In the genomic region with DNA sequence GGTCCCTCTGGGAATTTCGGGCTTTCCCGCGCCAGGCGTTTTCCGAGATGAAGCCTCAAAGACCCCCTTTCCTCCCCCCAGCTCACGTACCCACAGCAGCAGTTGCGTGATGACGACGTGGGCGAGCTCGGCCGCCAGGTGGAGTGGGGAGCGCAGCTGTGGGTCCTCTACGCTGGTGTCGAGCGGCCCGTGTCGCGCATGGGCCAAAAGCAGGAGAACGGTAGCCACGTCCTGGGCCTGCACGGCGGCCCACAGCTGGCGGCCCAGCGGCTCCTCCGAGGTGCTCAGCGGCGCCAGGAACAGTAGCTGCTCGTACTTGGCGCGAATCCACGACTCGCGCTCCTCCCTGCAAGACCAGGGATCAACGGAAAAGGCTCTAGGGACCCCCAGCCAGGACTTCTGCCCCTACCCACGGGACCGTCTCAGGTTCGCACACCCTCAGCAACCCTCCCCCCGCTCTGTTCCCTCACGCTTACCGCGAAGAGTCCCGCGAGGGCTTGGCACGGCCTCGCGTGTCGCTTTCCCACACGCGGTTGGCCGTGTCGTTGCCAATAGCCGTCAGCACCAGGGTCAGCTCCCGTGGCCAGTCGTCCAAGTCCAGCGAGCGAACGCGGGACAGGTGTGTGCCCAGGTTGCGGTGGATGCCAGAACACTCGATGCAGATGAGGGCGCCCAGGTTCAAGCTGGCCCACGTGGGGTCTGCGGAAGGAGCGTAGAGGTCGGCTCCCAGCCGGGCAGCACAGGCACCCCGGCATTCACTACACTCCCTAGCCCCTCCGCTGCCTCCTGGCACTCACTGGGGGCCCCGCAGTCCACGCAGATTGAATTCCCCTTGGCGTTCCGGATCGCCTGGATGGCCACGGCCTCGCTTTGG, we compare ENCODE assay signal across 9 cellular contexts. TPM values are rescaled to one million over a fixed set of nuclear protein-coding genes. Genes with fewer than 3 reads are reported as not detected.
DNase-seq lines count a peak whose midpoint lies in the region; ATAC-seq and TF ChIP-seq lines count a peak whose summit lies in the region.
"Had no signal": no experiment of that assay in that cellular context is flagged by ENCODE, and none has a peak within 500 bp of the region (broad histone marks: within the 10 kb centered on the region; RNA-seq: fewer than 3 reads in every experiment).

No MANE protein-coding gene starts in this region.

- H3K27me3 ChIP-seq in suprapubic skin: no peaks in the 10 kb centered on the region

- CTCF ChIA-PET in MCF 10A (lab: Yijun Ruan, JAX): interaction anchor here (0.6 to 4.3 kb wide), 14 partner anchors 9 to 203 kb away, joined by 3 to 43 read pairs (median 4); a partner anchor contains a TSS

- BruUV-seq in MCF 10A (replicated peaks; lab: Mats Ljungman, UMichigan): TSS peak; percentile 43

- H3K27ac ChIP-seq in suprapubic skin: peak overlapping the region; percentile 66

- WGBS in suprapubic skin: 33% methylated on average over 46 of the region's 76 CpGs

- no peak for TF ChIP-seq POLR2A in suprapubic skin (IDR thresholded peaks at IDR 0.05)

- H3K36me3 Mint-ChIP-seq in MCF 10A (ENCODE audit: insufficient read depth, unreplicated experiment): no peaks in the 10 kb centered on the region

- ATAC-seq in left colon: peak; percentile 28

- H3K9me3 ChIP-seq in suprapubic skin: no peaks in the 10 kb centered on the region

- peak; percentile 18 for TF ChIP-seq CTCF in MCF 10A (IDR thresholded peaks at IDR 0.05; ENCODE audit: unreplicated experiment)
- peak in 1 of 2 donors; percentile 31 for TF ChIP-seq CTCF in suprapubic skin (IDR thresholded peaks at IDR 0.05)

- H3K4me3 ChIP-seq in suprapubic skin: peak overlapping the region; percentile 82

- intact Hi-C loops in MCF 10A (cut with micrococcal nuclease) (loop anchor here (1.0 kb wide), 1 partner anchor 17 kb away; no protein-coding TSS in a partner anchor), left colon (cut with DNase I, micrococcal nuclease) (no loop called here)

- H3K27me3 Mint-ChIP-seq in MCF 10A (ENCODE audit: insufficient read depth, unreplicated experiment): no peaks in the 10 kb centered on the region
- H3K27me3 Mint-ChIP-seq: B cell had no signal

- peak overlapping the region; percentile 82 for H3K4me3 Mint-ChIP-seq in MCF 10A (ENCODE audit: unreplicated experiment)

- POLR2A ChIA-PET in MCF 10A (lab: Yijun Ruan, JAX): interaction anchor here (0.7 to 2.7 kb wide), 8 partner anchors 9 to 144 kb away, joined by 3 to 17 read pairs (median 6); a partner anchor contains a TSS

- H3K36me3 ChIP-seq in suprapubic skin: peaks cover under 1% of the 10 kb centered on the region

- H3K4me1 ChIP-seq in suprapubic skin: peaks cover 27% of the 10 kb centered on the region

- no peak for TF ChIP-seq EP300 in suprapubic skin (IDR thresholded peaks at IDR 0.05)

- H3K4me1 Mint-ChIP-seq in MCF 10A (ENCODE audit: insufficient read depth, unreplicated experiment): no peaks in the 10 kb centered on the region

- H3K27ac Mint-ChIP-seq in MCF 10A (ENCODE audit: low read depth, unreplicated experiment): no peak overlapping the region

- no peaks in the 10 kb centered on the region for H3K9me3 Mint-ChIP-seq in MCF 10A (ENCODE audit: unreplicated experiment)

- DNase-seq in NCI-H1694 treated with DMSO at 0.1 percent for 48 hours (lab: John Stamatoyannopoulos, UW): peak; percentile 55
- no peak for DNase-seq in NCI-H1694 (lab: John Stamatoyannopoulos, UW)
- no peak for DNase-seq in MCF 10A (ENCODE audit: unreplicated experiment)
- DNase-seq in left colon: no peak
- DNase-seq in suprapubic skin (ENCODE audit: low spot score in 2 of 2): no peak
- no peak for DNase-seq in occipital lobe (lab: John Stamatoyannopoulos, UW)
- DNase-seq in NCI-H69 (lab: John Stamatoyannopoulos, UW): no peak
- DNase-seq in DMS153 treated with DMSO at 0.1 percent for 48 hours (lab: John Stamatoyannopoulos, UW; ENCODE audit: unreplicated experiment): no peak

RNA-seq across cellular contexts. Expression of a gene that starts 11.4 kb away (rescaled TPM):
- 0.19 TPM in 1 of 2 replicates, not detected in the other for total RNA-seq in MCF 10A (2022)
- 1 to 10 TPM in 1 of 2 donors, under 1 TPM in 1; 0.92 to 1.5 TPM for total RNA-seq in left colon
- total RNA-seq in suprapubic skin: 1 to 10 TPM in 3 of 4 donors, under 1 TPM in 1; 0.45 to 1.4 (median 1.3) TPM
- total RNA-seq in occipital lobe: 25.6 TPM

RNA-seq across cellular contexts. Expression of a gene that starts 17.7 kb away (rescaled TPM):
- total RNA-seq in MCF 10A (2022): 24.8 and 30.9 TPM in 2 replicates
- total RNA-seq in left colon: 10 to 100 TPM; 28.9 to 40.6 TPM
- total RNA-seq in suprapubic skin: 10 to 100 TPM; 29.8 to 54.7 (median 36.8) TPM
- 41.0 TPM for total RNA-seq in occipital lobe

RNA-seq across cellular contexts. Expression of a gene that starts 25.0 kb away (rescaled TPM):
- 117 and 123 TPM in 2 replicates for total RNA-seq in MCF 10A (2022)
- 10 to 100 TPM; 38.4 to 46.0 TPM for total RNA-seq in left colon
- 10 to 100 TPM; 35.7 to 82.3 (median 47.0) TPM for total RNA-seq in suprapubic skin
- total RNA-seq in occipital lobe: 59.0 TPM

RNA-seq across cellular contexts. Expression of a gene that starts 27.8 kb away (rescaled TPM):
- total RNA-seq in MCF 10A (2022): 8.7 and 12.5 TPM in 2 replicates
- total RNA-seq in left colon: 10 to 100 TPM; 12.2 to 13.1 TPM
- 10 to 100 TPM; 10.2 to 26.6 (median 13.1) TPM for total RNA-seq in suprapubic skin
- 15.9 TPM for total RNA-seq in occipital lobe

RNA-seq across cellular contexts. Expression of a gene that starts 33.2 kb away (rescaled TPM):
- total RNA-seq in MCF 10A (2022) (125 and 173 TPM in 2 replicates), left colon (100 to 1,000 TPM; 310 to 322 TPM), suprapubic skin (100 to 1,000 TPM; 165 to 282 (median 236) TPM), occipital lobe (90.0 TPM)

Comparison
In these comparisons a context has a peak if more than half of its experiments do, and no peak if none do; other contexts are left out.
1. RNA of a gene that starts 11.4 kb away (total RNA-seq): 25.6 TPM in occipital lobe (single experiment); 0.92 to 1.5 TPM in left colon, 0.45 to 1.4 TPM in suprapubic skin and 0.19 TPM in MCF 10A; every median in the first group is over 10 times any median in the second.